14 cellular contexts compared by ENCODE assay signal in genomic region chrX:47802589-47802988, GRCh38. TPM values are rescaled to one million over a fixed set of nuclear protein-coding genes. Genes with fewer than 3 reads are reported as not detected.
A peak's percentile ranks its signal among the peaks of the same experiment; 100 is the strongest.
DNase-seq lines count a peak whose midpoint lies in the region; ATAC-seq and FAIRE-seq lines count a peak whose summit lies in the region.
"Had no signal": no experiment of that assay in that cellular context is flagged by ENCODE, and none has a peak within 500 bp of the region (broad histone marks: within the 10 kb centered on the region; RNA-seq: fewer than 3 reads in every experiment).

No MANE protein-coding gene starts in this region.

- no peaks in the 10 kb centered on the region for H3K9me3 ChIP-seq in GM23248 (ENCODE audit: low read depth)
- H3K9me3 ChIP-seq: esophagus muscularis mucosa, thoracic aorta had no signal

- no peaks in the 10 kb centered on the region for H3K9me2 ChIP-seq in GM23248 (ENCODE audit: insufficient read depth)

- H3K36me3 ChIP-seq in GM23248 (ENCODE audit: low read depth) = no peaks in the 10 kb centered on the region
- H3K36me3 ChIP-seq: esophagus muscularis mucosa, thoracic aorta had no signal

- ATAC-seq in HG03135 (IDR thresholded peaks at IDR 0.05; ENCODE audit: unreplicated experiment) = no peak
- no peak for ATAC-seq in HG03342 (IDR thresholded peaks at IDR 0.05; ENCODE audit: unreplicated experiment)

- no peaks in the 10 kb centered on the region for H3K79me2 ChIP-seq in GM23248 (ENCODE audit: insufficient read depth)

- WGBS in GM23248 (ENCODE audit: low coverage in 1 of 2, low lambda C conversion rate in 2 of 2, missing lambda C conversion rate in 2 of 2), 2 experiments = 57 to 72% methylated on average over 3 to 4 of the region's 4 CpGs

- no peak overlapping the region for H3K4me3 ChIP-seq in GM23248
- H3K4me3 ChIP-seq: esophagus muscularis mucosa, thoracic aorta had no signal

- no peaks in the 10 kb centered on the region for H3K27me3 ChIP-seq in GM23248 (replicated peaks; ENCODE audit: insufficient read depth)
- H3K27me3 ChIP-seq: esophagus muscularis mucosa had no signal

- H2AFZ ChIP-seq in GM23248 = no peak overlapping the region

- DNase-seq in Caki2 (ENCODE audit: low read depth) = peak; percentile 3
- peak; percentile 29 for DNase-seq in GM23248
- DNase-seq in OCI-M1 (lab: John Stamatoyannopoulos, UW) = peak; percentile 59
- peak; percentile 27 for DNase-seq in fibroblast of peridontal ligament (ENCODE audit: extremely low read depth)
- DNase-seq in cardiac septum (ENCODE audit: low spot score) = no peak
- DNase-seq in HTR-8/SVneo (ENCODE audit: insufficient read length, low spot score) = no peak
- DNase-seq: activated naive CD4-positive, alpha-beta T cell treated with Interleukin-2 at 50 U/mL for 16 hours; CD4-positive, alpha-beta T cell; NCI-H446 treated with DMSO at 0.1 percent for 48 hours; stimulated activated CD4-positive, alpha-beta T cell treated with anti-CD3 and anti-CD28 coated beads, Interleukin-15, amount 100 ng/mL, for 24 hours had no signal

- no peak for FAIRE-seq in HTR-8/SVneo (lab: Jason Lieb, UNC)

- no peak overlapping the region for H3K9ac ChIP-seq in GM23248

- intact Hi-C loops in cardiac septum (cut with DNase I) = no loop called here

- in situ Hi-C loops in Caki2 (cut with HindIII; ENCODE audit: low pct_unique_long_range_greater_than_20kb, low sequenced_read_pairs) = no loop called here
- in situ Hi-C loops in GM23248 (cut with MboI) = no loop called here

- no peak overlapping the region for H3K27ac ChIP-seq in GM23248
- H3K27ac ChIP-seq: esophagus muscularis mucosa, thoracic aorta had no signal

- H3F3A ChIP-seq in GM23248 (ENCODE audit: insufficient read depth) = no peaks in the 10 kb centered on the region

- H3K4me2 ChIP-seq in GM23248 (ENCODE audit: unreplicated experiment) = no peak overlapping the region

- H4K20me1 ChIP-seq in GM23248 (ENCODE audit: insufficient read depth) = no peaks in the 10 kb centered on the region

- no peaks in the 10 kb centered on the region for H3K4me1 ChIP-seq in GM23248 (ENCODE audit: insufficient read depth)
- H3K4me1 ChIP-seq: esophagus muscularis mucosa had no signal

RNA-seq across cellular contexts. Expression of gene ZNF81, which starts 34.1 kb away (rescaled TPM):
- 0.49 and 9.5 TPM in 2 replicates for total RNA-seq in Caki2 (2014; rRNA removed; shearing (Covaris generic); ENCODE audit: low replicate concordance)
- 2.1 and 3.5 TPM in 2 replicates for total RNA-seq in GM23248 (2014; rRNA removed; shearing (Covaris generic))
- polyA plus RNA-seq in GM23248 (2016; fragmentation: Nextera tagmentation; extraction: Ambion mirVana) = 2.5 and 5.4 TPM in 2 replicates
- total RNA-seq in cardiac septum = 11.7 TPM

Comparison
In these comparisons a context has a peak if more than half of its experiments do, and no peak if none do; other contexts are left out.
1. DNase-seq: peak in Caki2 (single experiment), GM23248 (single experiment), OCI-M1 (single experiment) and fibroblast of peridontal ligament (single experiment); none in cardiac septum (single experiment) and HTR-8/SVneo (single experiment).